Comparison of ENCODE assay signal across 36 cellular contexts in genomic region chrX:148492057-148492456, GRCh38.
"Had no signal": no experiment of that assay in that cellular context is flagged by ENCODE, and none has a peak within 500 bp of the region (broad histone marks: within the 10 kb centered on the region; RNA-seq: fewer than 3 reads in every experiment).

No MANE protein-coding gene starts in this region.

- H3K36me3 Mint-ChIP-seq: activated CD4-positive, alpha-beta memory T cell treated with anti-CD3 and anti-CD28 coated beads for 36 hours; activated naive CD4-positive, alpha-beta T cell treated with anti-CD3 and anti-CD28 coated beads, Interleukin-2, amount 10 ng/mL, durations not matched to agents 7 days and 5 days; activated naive CD4-positive, alpha-beta T cell treated with anti-CD3 and anti-CD28 coated beads, Interleukin-2, amount 50 U/mL, for 24 hours; activated naive CD8-positive, alpha-beta T cell had no signal

- H3K27ac ChIP-seq: ascending aorta, body of pancreas, brain microvascular endothelial cell, breast epithelium, VCaP had no signal

- H3K27me3 Mint-ChIP-seq: activated B cell treated with CpG ODN at 0.5 μM for 24 hours; activated CD4-positive, alpha-beta memory T cell treated with anti-CD3 and anti-CD28 coated beads for 36 hours; activated CD4-positive, alpha-beta T cell treated with anti-CD3 and anti-CD28 coated beads, Interleukin-2, amount 10 ng/mL, durations not matched to agents 24 days and 14 days; activated CD8-positive, alpha-beta T cell treated with anti-CD3 and anti-CD28 coated beads for 36 hours; activated naive CD4-positive, alpha-beta T cell treated with anti-CD3 and anti-CD28 coated beads, Interleukin-2, amount 10 ng/mL, durations not matched to agents 7 days and 5 days; activated naive CD4-positive, alpha-beta T cell treated with anti-CD3 and anti-CD28 coated beads, Interleukin-2, amount 50 U/mL, for 24 hours; activated naive CD8-positive, alpha-beta T cell; activated naive CD8-positive, alpha-beta T cell treated with anti-CD3 and anti-CD28 coated beads, Interleukin-2, amount 10 ng/mL, durations not matched to agents 7 days and 5 days; activated naive CD8-positive, alpha-beta T cell treated with anti-CD3 and anti-CD28 coated beads, Interleukin-2, amount 50 U/mL, for 24 hours had no signal

- H3K4me1 ChIP-seq: ascending aorta, body of pancreas, breast epithelium had no signal

- H3K4me1 Mint-ChIP-seq: activated B cell treated with CpG ODN at 0.5 μM for 24 hours; activated naive CD4-positive, alpha-beta T cell treated with anti-CD3 and anti-CD28 coated beads, Interleukin-2, amount 10 ng/mL, durations not matched to agents 7 days and 5 days; activated naive CD8-positive, alpha-beta T cell treated with anti-CD3 and anti-CD28 coated beads, Interleukin-2, amount 10 ng/mL, durations not matched to agents 7 days and 5 days had no signal

- FAIRE-seq: TTC549 had no signal

- H3K36me3 ChIP-seq: ascending aorta, brain microvascular endothelial cell, breast epithelium had no signal

- H3K27ac Mint-ChIP-seq: activated B cell treated with CpG ODN at 0.5 μM for 24 hours; activated CD4-positive, alpha-beta memory T cell treated with anti-CD3 and anti-CD28 coated beads for 36 hours; activated CD4-positive, alpha-beta T cell treated with anti-CD3 and anti-CD28 coated beads, Interleukin-2, amount 10 ng/mL, durations not matched to agents 24 days and 14 days; activated CD8-positive, alpha-beta T cell treated with anti-CD3 and anti-CD28 coated beads for 36 hours; activated naive CD4-positive, alpha-beta T cell treated with anti-CD3 and anti-CD28 coated beads, Interleukin-2, amount 10 ng/mL, durations not matched to agents 7 days and 5 days; activated naive CD4-positive, alpha-beta T cell treated with anti-CD3 and anti-CD28 coated beads, Interleukin-2, amount 50 U/mL, for 24 hours; activated naive CD8-positive, alpha-beta T cell; activated naive CD8-positive, alpha-beta T cell treated with anti-CD3 and anti-CD28 coated beads, Interleukin-2, amount 10 ng/mL, durations not matched to agents 7 days and 5 days; activated naive CD8-positive, alpha-beta T cell treated with anti-CD3 and anti-CD28 coated beads, Interleukin-2, amount 50 U/mL, for 24 hours; activated T-cell treated with anti-CD3 and anti-CD28 coated beads, Interleukin-2, amount 50 U/mL, for 72 hours; activated T-helper 2 cell treated with anti-CD3 and anti-CD28 coated beads, Interferon-gamma antibody, Interleukin-2, Interleukin-4, amounts not matched to agents 10 μg/mL and 5 μg/mL and 100 μg/mL, durations not matched to agents 14 hours and 24 hours and 36 hours; T-helper 1 cell treated with Interleukin-12 subunit alpha and Interleukin-12 subunit beta and Interleukin-4 antibody, amounts not matched to agents 30 μg/mL and 1 μg/mL, for 36 hours; T-helper 2 cell treated with Interferon-gamma antibody and Interleukin-4, amounts not matched to agents 5 μg/mL and 100 μg/mL, for 36 hours had no signal

- ATAC-seq: activated CD8-positive, alpha-beta T cell treated with anti-CD3 and anti-CD28 coated beads for 36 hours; activated naive CD8-positive, alpha-beta T cell treated with anti-CD3 and anti-CD28 coated beads, Interleukin-2, amount 50 U/mL, for 24 hours; activated T-cell treated with anti-CD3 and anti-CD28 coated beads, Interleukin-2, amount 50 U/mL, for 4 hours; activated T-cell treated with anti-CD3 and anti-CD28 coated beads, Interleukin-2, amount 50 U/mL, for 72 hours; body of pancreas had no signal

- H3K4me3 ChIP-seq: ascending aorta, body of pancreas, breast epithelium had no signal

- H3K9me3 Mint-ChIP-seq: activated B cell treated with CpG ODN at 0.5 μM for 24 hours; activated CD4-positive, alpha-beta memory T cell treated with anti-CD3 and anti-CD28 coated beads for 36 hours; activated CD8-positive, alpha-beta T cell treated with anti-CD3 and anti-CD28 coated beads for 36 hours; activated naive CD4-positive, alpha-beta T cell treated with anti-CD3 and anti-CD28 coated beads, Interleukin-2, amount 10 ng/mL, durations not matched to agents 7 days and 5 days; activated naive CD4-positive, alpha-beta T cell treated with anti-CD3 and anti-CD28 coated beads, Interleukin-2, amount 50 U/mL, for 24 hours; activated naive CD8-positive, alpha-beta T cell treated with anti-CD3 and anti-CD28 coated beads, Interleukin-2, amount 10 ng/mL, durations not matched to agents 7 days and 5 days; activated naive CD8-positive, alpha-beta T cell treated with anti-CD3 and anti-CD28 coated beads, Interleukin-2, amount 50 U/mL, for 24 hours; activated T-cell treated with anti-CD3 and anti-CD28 coated beads, Interleukin-2, amount 50 U/mL, for 4 hours; activated T-helper 2 cell treated with anti-CD3 and anti-CD28 coated beads, Interferon-gamma antibody, Interleukin-2, Interleukin-4, amounts not matched to agents 10 μg/mL and 5 μg/mL and 100 μg/mL, durations not matched to agents 14 hours and 24 hours and 36 hours; T-helper 1 cell treated with Interleukin-12 subunit alpha and Interleukin-12 subunit beta and Interleukin-4 antibody, amounts not matched to agents 30 μg/mL and 1 μg/mL, for 36 hours; T-helper 2 cell treated with Interferon-gamma antibody and Interleukin-4, amounts not matched to agents 5 μg/mL and 100 μg/mL, for 36 hours had no signal

- H3K9me3 ChIP-seq: ascending aorta, body of pancreas, breast epithelium had no signal

- DNase-seq: activated B cell treated with CpG ODN at 0.5 μM for 24 hours; activated CD4-positive, alpha-beta memory T cell treated with anti-CD3 and anti-CD28 coated beads for 36 hours; activated CD4-positive, alpha-beta T cell treated with anti-CD3 and anti-CD28 coated beads for 4 hours; activated CD4-positive, alpha-beta T cell treated with anti-CD3 and anti-CD28 coated beads, Interleukin-2, amount 10 ng/mL, durations not matched to agents 24 days and 14 days; activated CD4-positive, alpha-beta T cell treated with anti-CD3 and anti-CD28 coated beads, Interleukin-2, amount 50 U/mL, for 1 hour; activated CD4-positive, alpha-beta T cell treated with anti-CD3 and anti-CD28 coated beads, Interleukin-2, amount 50 U/mL, for 4 hours; activated CD4-positive, CD25-positive, alpha-beta regulatory T cell treated with anti-CD3 and anti-CD28 coated beads, Interleukin-2, amount 50 U/mL, for 72 hours; activated CD8-positive, alpha-beta memory T cell treated with anti-CD3 and anti-CD28 coated beads, Interleukin-2, amount 50 U/mL, for 4 hours; activated CD8-positive, alpha-beta T cell treated with anti-CD3 and anti-CD28 coated beads for 36 hours; activated effector memory CD4-positive, alpha-beta T cell treated with Interleukin-2 at 50 U/mL for 16 hours; activated gamma-delta T cell; activated naive CD4-positive, alpha-beta T cell treated with anti-CD3 and anti-CD28 coated beads, Interleukin-2, amount 10 ng/mL, durations not matched to agents 7 days and 5 days; activated naive CD4-positive, alpha-beta T cell treated with Interleukin-2 at 50 U/mL for 16 hours; activated naive CD8-positive, alpha-beta T cell treated with anti-CD3 and anti-CD28 coated beads, Interleukin-2, amount 10 ng/mL, durations not matched to agents 7 days and 5 days; activated naive CD8-positive, alpha-beta T cell treated with anti-CD3 and anti-CD28 coated beads, Interleukin-2, amount 50 U/mL, for 24 hours; activated T-cell treated with anti-CD3 and anti-CD28 coated beads for 4 hours; activated T-cell treated with anti-CD3 and anti-CD28 coated beads, Interleukin-2, amount 50 U/mL, for 1 hour; activated T-cell treated with anti-CD3 and anti-CD28 coated beads, Interleukin-2, amount 50 U/mL, for 4 hours; activated T-cell treated with anti-CD3 and anti-CD28 coated beads, Interleukin-2, amount 50 U/mL, for 72 hours; amygdala; anterior cingulate cortex; body of pancreas; brain microvascular endothelial cell; central memory CD4-positive, alpha-beta T cell; T-helper 1 cell; T-helper 2 cell; T-helper 9 cell had no signal

- H3K27me3 ChIP-seq: ascending aorta, body of pancreas, brain microvascular endothelial cell had no signal

- H3K4me3 Mint-ChIP-seq: activated B cell treated with CpG ODN at 0.5 μM for 24 hours; activated CD4-positive, alpha-beta memory T cell treated with anti-CD3 and anti-CD28 coated beads for 36 hours; activated CD4-positive, alpha-beta T cell treated with anti-CD3 and anti-CD28 coated beads, Interleukin-2, amount 10 ng/mL, durations not matched to agents 24 days and 14 days; activated CD8-positive, alpha-beta T cell treated with anti-CD3 and anti-CD28 coated beads for 36 hours; activated naive CD4-positive, alpha-beta T cell treated with anti-CD3 and anti-CD28 coated beads, Interleukin-2, amount 10 ng/mL, durations not matched to agents 7 days and 5 days; activated naive CD4-positive, alpha-beta T cell treated with anti-CD3 and anti-CD28 coated beads, Interleukin-2, amount 50 U/mL, for 24 hours; activated naive CD8-positive, alpha-beta T cell; activated naive CD8-positive, alpha-beta T cell treated with anti-CD3 and anti-CD28 coated beads, Interleukin-2, amount 10 ng/mL, durations not matched to agents 7 days and 5 days; activated naive CD8-positive, alpha-beta T cell treated with anti-CD3 and anti-CD28 coated beads, Interleukin-2, amount 50 U/mL, for 24 hours; activated T-cell treated with anti-CD3 and anti-CD28 coated beads, Interleukin-2, amount 50 U/mL, for 4 hours; activated T-cell treated with anti-CD3 and anti-CD28 coated beads, Interleukin-2, amount 50 U/mL, for 72 hours; T-helper 1 cell treated with Interleukin-12 subunit alpha and Interleukin-12 subunit beta and Interleukin-4 antibody, amounts not matched to agents 30 μg/mL and 1 μg/mL, for 36 hours; T-helper 2 cell treated with Interferon-gamma antibody and Interleukin-4, amounts not matched to agents 5 μg/mL and 100 μg/mL, for 36 hours had no signal
